17 cellular contexts compared by ENCODE assay signal in genomic region chr12:89552376-89552775, GRCh38. TPM values are rescaled to one million over a fixed set of nuclear protein-coding genes. Genes with fewer than 3 reads are reported as not detected.
DNase-seq lines count a peak whose midpoint lies in the region; ATAC-seq, FAIRE-seq and TF ChIP-seq lines count a peak whose summit lies in the region.
"Had no signal": no experiment of that assay in that cellular context is flagged by ENCODE, and none has a peak within 500 bp of the region (broad histone marks: within the 10 kb centered on the region; RNA-seq: fewer than 3 reads in every experiment).

No MANE protein-coding gene starts in this region.

- H3K4me2 ChIP-seq in IMR-90 (ENCODE audit: low read depth, low read length), result no peak overlapping the region
- H3K4me2 ChIP-seq in neuronal stem cell (ENCODE audit: insufficient read depth, low read length, poor library complexity, severe bottlenecking), result no peak overlapping the region
- H3K4me2 ChIP-seq: GM23338 had no signal

- H3K4ac ChIP-seq in IMR-90 (ENCODE audit: low read depth, low read length) (no peak overlapping the region), neuronal stem cell (ENCODE audit: low read length) (no peak overlapping the region)

- H4K91ac ChIP-seq in IMR-90 (ENCODE audit: insufficient read depth, low read depth, low read length), result no peak overlapping the region
- no peak overlapping the region for H4K91ac ChIP-seq in neuronal stem cell (ENCODE audit: low read depth, low read length, poor library complexity)

- H4K8ac ChIP-seq in IMR-90 (ENCODE audit: low read depth in 2 of 2, low read length in 2 of 2) (no peak overlapping the region), neuronal stem cell (ENCODE audit: low read depth, low read length) (no peak overlapping the region)

- H3K23ac ChIP-seq in IMR-90 (ENCODE audit: low read depth, low read length) (no peak overlapping the region), neuronal stem cell (ENCODE audit: low read depth, low read length, poor library complexity) (no peak overlapping the region)

- H3K9me3 ChIP-seq in IMR-90 (ENCODE audit: control insufficient read depth, insufficient read depth, low read length), result no peaks in the 10 kb centered on the region
- no peaks in the 10 kb centered on the region for H3K9me3 ChIP-seq in neuronal stem cell (replicated peaks in 1 of 2; ENCODE audit: control insufficient read depth in 2 of 2, insufficient read depth in 1 of 2, low read depth in 1 of 2, low read length in 2 of 2)
- H3K9me3 ChIP-seq: Caco-2 had no signal

- H3K9me1 ChIP-seq in IMR-90 (ENCODE audit: insufficient read depth, low read length), result no peaks in the 10 kb centered on the region

- no peak overlapping the region for H2BK120ac ChIP-seq in IMR-90 (ENCODE audit: low read depth, low read length)
- H2BK120ac ChIP-seq in neuronal stem cell (ENCODE audit: low read depth, low read length), result no peak overlapping the region

- H3K4me3 ChIP-seq in IMR-90 (ENCODE audit: insufficient read depth, low read depth, low read length) (no peak overlapping the region), bronchial epithelial cell (ENCODE audit: low read depth, low read length) (no peak overlapping the region), neuronal stem cell (ENCODE audit: low read length in 2 of 2) (no peak overlapping the region)
- H3K4me3 ChIP-seq: GM23338 had no signal

- H3K27me3 ChIP-seq in IMR-90 (ENCODE audit: control insufficient read depth, insufficient read depth, low read length) (no peaks in the 10 kb centered on the region), bronchial epithelial cell (ENCODE audit: control insufficient read depth, insufficient read depth, low read length) (no peaks in the 10 kb centered on the region), neuronal stem cell (ENCODE audit: control insufficient read depth in 3 of 3, insufficient read depth in 3 of 3, low read depth in 1 of 3, low read length in 3 of 3) (no peaks in the 10 kb centered on the region)

- H3K18ac ChIP-seq in IMR-90 (ENCODE audit: low read depth, low read length) (no peak overlapping the region), neuronal stem cell (ENCODE audit: low read length) (no peak overlapping the region)

- H2AK5ac ChIP-seq in IMR-90 (ENCODE audit: low read depth, low read length), result no peak overlapping the region
- H2AK5ac ChIP-seq in neuronal stem cell (ENCODE audit: low read depth, low read length), result no peak overlapping the region

- in situ Hi-C loops in IMR-90 (cut with MboI; ENCODE audit: low sequenced_read_pairs), result no loop called here

- dilution Hi-C loops in IMR-90 (cut with HindIII; ENCODE audit: low sequenced_read_pairs, unreplicated experiment), result no loop called here

- BruUV-seq in IMR-90 (replicated peaks; lab: Mats Ljungman, UMichigan), result no TSS peak

- ATAC-seq in IMR-90 (ENCODE audit: low read depth) (peak; percentile 44; the same call in 1 of the 2 replicates), GM21526 (IDR thresholded peaks at IDR 0.05; ENCODE audit: low FRiP score, unreplicated experiment) (no peak)
- ATAC-seq: GM23338 had no signal

- CTCF ChIA-PET in IMR-90 (lab: Yijun Ruan, JAX), result no interaction called here

- H3K56ac ChIP-seq in IMR-90 (ENCODE audit: extremely low read depth, insufficient read depth, low read length), result no peak overlapping the region

- no peak overlapping the region for H2BK15ac ChIP-seq in IMR-90 (ENCODE audit: low read depth, low read length)
- no peak overlapping the region for H2BK15ac ChIP-seq in neuronal stem cell (ENCODE audit: low read length)

- H3K4me1 ChIP-seq in IMR-90 (ENCODE audit: control insufficient read depth, insufficient read depth, low read length) (no peaks in the 10 kb centered on the region), neuronal stem cell (ENCODE audit: control insufficient read depth in 2 of 2, insufficient read depth in 1 of 2, low read depth in 1 of 2, low read length in 2 of 2) (no peaks in the 10 kb centered on the region)
- H3K4me1 ChIP-seq: Caco-2 had no signal

- H3K27ac ChIP-seq in IMR-90 (ENCODE audit: insufficient read depth, low read length) (no peak overlapping the region), neuronal stem cell (replicated peaks; ENCODE audit: low read length) (no peak overlapping the region)

- intact Hi-C loops in IMR-90 (cut with micrococcal nuclease), result no loop called here

- H2AK9ac ChIP-seq in IMR-90 (replicated peaks; ENCODE audit: low read depth, low read length, poor library complexity), result no peak overlapping the region

- H3K9ac ChIP-seq in IMR-90 (ENCODE audit: low read depth, low read length) (no peak overlapping the region), neuronal stem cell (ENCODE audit: low read depth, low read length, poor library complexity) (no peak overlapping the region)

- no peaks in the 10 kb centered on the region for H4K20me1 ChIP-seq in IMR-90 (ENCODE audit: insufficient read depth, low read length)

- TF ChIP-seq CTCF in IMR-90 (conservative IDR thresholded peaks at IDR 0.05; ENCODE audit: low read depth, low read length) (no peak), bronchial epithelial cell (IDR thresholded peaks at IDR 0.05; ENCODE audit: insufficient read depth, low read length, severe bottlenecking) (no peak)

- H2BK5ac ChIP-seq in IMR-90 (ENCODE audit: low read depth, low read length, poor library complexity, severe bottlenecking) (no peak overlapping the region), neuronal stem cell (ENCODE audit: low read length) (no peak overlapping the region)

- no peak overlapping the region for H2BK12ac ChIP-seq in neuronal stem cell (ENCODE audit: low read length)

- H3K79me1 ChIP-seq in IMR-90 (ENCODE audit: low read depth in 1 of 2, low read length in 2 of 2), result no peaks in the 10 kb centered on the region
- no peaks in the 10 kb centered on the region for H3K79me1 ChIP-seq in neuronal stem cell (ENCODE audit: low read depth, low read length)

- TF ChIP-seq POLR2A in IMR-90 (IDR thresholded peaks at IDR 0.05; ENCODE audit: low read depth, low read length), result no peak

- no CpG with 5 or more reads among the region's 1 CpG for WGBS in IMR-90 (ENCODE audit: extremely low coverage in 2 of 2, insufficient read length in 1 of 2), 2 experiments
- no CpG with 5 or more reads among the region's 1 CpG for WGBS in neuronal stem cell (ENCODE audit: extremely low coverage in 2 of 2, insufficient read length in 2 of 2, insufficient replicate concordance in 1 of 2), 2 donors

- no peak overlapping the region for H4K5ac ChIP-seq in IMR-90 (ENCODE audit: low read depth, low read length)

- FAIRE-seq in bronchial epithelial cell (lab: Jason Lieb, UNC), result no peak
- FAIRE-seq: GM19239 had no signal

- no peaks in the 10 kb centered on the region for H3K36me3 ChIP-seq in IMR-90 (ENCODE audit: control insufficient read depth, insufficient read depth, low read length)
- no peaks in the 10 kb centered on the region for H3K36me3 ChIP-seq in bronchial epithelial cell (ENCODE audit: control insufficient read depth, insufficient read depth, low read length)
- H3K36me3 ChIP-seq in neuronal stem cell (replicated peaks in 1 of 2; ENCODE audit: control insufficient read depth in 2 of 2, insufficient read depth in 2 of 2, low read length in 2 of 2), result no peaks in the 10 kb centered on the region

- POLR2A ChIA-PET in IMR-90 (lab: Charles Lee; ENCODE audit: unreplicated experiment), result no interaction called here

- H3K14ac ChIP-seq in IMR-90 (replicated peaks; ENCODE audit: low read depth, low read length) (no peak overlapping the region), neuronal stem cell (ENCODE audit: low read length) (no peak overlapping the region)

- H2AFZ ChIP-seq in IMR-90 (replicated peaks; ENCODE audit: low read length, poor library complexity), result no peak overlapping the region
- no peak overlapping the region for H2AFZ ChIP-seq in neuronal stem cell (ENCODE audit: low read length)
- H2AFZ ChIP-seq: GM23338 had no signal

- no peak overlapping the region for H2BK20ac ChIP-seq in IMR-90 (ENCODE audit: low read depth, low read length)

- no peak for TF ChIP-seq RAD21 in IMR-90 (IDR thresholded peaks at IDR 0.05; ENCODE audit: low read length)

- DNase-seq in AG20443 (ENCODE audit: low spot score) (peak; percentile 17), IMR-90 (peak; percentile 45), bronchial epithelial cell (ENCODE audit: low read depth) (peak; percentile 38), iris pigment epithelial cell (ENCODE audit: low read depth) (peak; percentile 52), NCI-H146 (lab: John Stamatoyannopoulos, UW) (no peak), HPDE6-E6E7 (ENCODE audit: extremely low spot score) (no peak), neuronal stem cell (ENCODE audit: low spot score) (no peak)
- DNase-seq: Caco-2; CD4-positive, alpha-beta T cell; GF-D8; KG1; NCI-H1417 treated with DMSO at 0.1 percent for 48 hours; NCI-H1930; NCI-H526 had no signal

TF ChIP-seq in IMR-90, 13 proteins besides CTCF, POLR2A, EP300 and RAD21 (continues in another document):
- TF ChIP-seq MAZ (IDR thresholded peaks at IDR 0.05; ENCODE audit: borderline replicate concordance, low read depth, low read length) (no peak), MAFK (IDR thresholded peaks at IDR 0.05; ENCODE audit: low read depth, low read length) (no peak), BHLHE40 (IDR thresholded peaks at IDR 0.05; ENCODE audit: low read depth, low read length) (no peak), CEBPB (IDR thresholded peaks at IDR 0.05; ENCODE audit: low read depth, low read length) (no peak), MXI1 (IDR thresholded peaks at IDR 0.05; ENCODE audit: borderline replicate concordance, low read depth, low read length) (no peak), RFX5 (IDR thresholded peaks at IDR 0.05; ENCODE audit: low read depth, low read length) (no peak), SMC3 (IDR thresholded peaks at IDR 0.05; ENCODE audit: low read depth, low read length) (no peak), CHD1 (IDR thresholded peaks at IDR 0.05; ENCODE audit: low read depth, low read length) (no peak), RCOR1 (IDR thresholded peaks at IDR 0.05; ENCODE audit: insufficient replicate concordance, low read length) (no peak)

RNA-seq across cellular contexts. Expression of gene POC1B, which starts 26.5 kb away (rescaled TPM):
- total RNA-seq in IMR-90 (2012; rRNA removed) (10.4 and 13.3 TPM in 2 replicates), bronchial epithelial cell (12.6 and 16.6 TPM in 2 replicates)
- polyA plus RNA-seq in IMR-90 (2012; rRNA removed), result 4.7 and 5.0 TPM in 2 replicates
- 0.77 and 1.7 TPM in 2 replicates for polyA plus RNA-seq in IMR-90 (2012; cell fraction: cytosol; rRNA removed)
- polyA plus RNA-seq in IMR-90 (2012; cell fraction: nucleus; rRNA removed; ENCODE audit: low replicate concordance), result 1.2 and 7.7 TPM in 2 replicates
- 19.1 TPM for polyA plus RNA-seq in neuronal stem cell (2013, experiment 1 of 2)
- polyA plus RNA-seq in neuronal stem cell (2013, experiment 2 of 2), result 19.1 TPM

RNA-seq across cellular contexts. Expression of gene GALNT4, which starts 27.8 kb away (rescaled TPM):
- total RNA-seq in IMR-90 (2012; rRNA removed), result 9.0 and 14.2 TPM in 2 replicates
- polyA plus RNA-seq in IMR-90 (2012; rRNA removed), result 1.9 and 2.6 TPM in 2 replicates
- polyA plus RNA-seq in IMR-90 (2012; cell fraction: cytosol; rRNA removed), result 0.76 and 1.2 TPM in 2 replicates
- 0.29 and 1.4 TPM in 2 replicates for polyA plus RNA-seq in IMR-90 (2012; cell fraction: nucleus; rRNA removed; ENCODE audit: low replicate concordance)
- 9.7 and 10.8 TPM in 2 replicates for total RNA-seq in bronchial epithelial cell
- polyA plus RNA-seq in neuronal stem cell (2013, experiment 1 of 2), result 0.43 TPM
- polyA plus RNA-seq in neuronal stem cell (2013, experiment 2 of 2), result 0.60 TPM

Comparison
In these comparisons a context has a peak if more than half of its experiments do, and no peak if none do; other contexts are left out.
1. DNase-seq: peak in AG20443 (single experiment), IMR-90 (single experiment), bronchial epithelial cell (single experiment) and iris pigment epithelial cell (single experiment); none in NCI-H146 (single experiment), HPDE6-E6E7 (single experiment) and neuronal stem cell (single experiment).